23 cellular contexts compared by ENCODE assay signal in the genomic region with DNA sequence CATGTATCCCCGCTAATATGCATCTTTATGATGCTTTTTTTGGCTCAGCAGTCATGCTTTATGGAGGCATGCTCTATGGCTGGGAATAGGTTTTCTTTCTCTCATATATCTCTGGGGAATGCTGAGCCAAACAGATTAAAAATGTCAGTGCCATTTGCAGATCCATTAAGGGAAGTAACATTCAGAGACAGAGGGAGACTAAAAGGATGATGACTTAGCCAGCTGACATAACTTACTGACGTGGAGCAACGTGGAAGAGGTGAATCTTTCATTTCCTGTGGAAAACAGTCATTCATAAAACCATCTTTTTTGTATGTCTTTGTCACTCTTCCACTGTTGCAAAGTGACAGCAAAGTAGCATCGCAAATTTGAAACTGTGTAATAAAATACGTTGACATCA. TPM values are rescaled to one million over a fixed set of nuclear protein-coding genes. Genes with fewer than 3 reads are reported as not detected.
"Had no signal": no experiment of that assay in that cellular context is flagged by ENCODE, and none has a peak within 500 bp of the region (broad histone marks: within the 10 kb centered on the region; RNA-seq: fewer than 3 reads in every experiment).

No MANE protein-coding gene starts in this region.

- H3K36me3 ChIP-seq: heart right ventricle, left lung, lower lobe of right lung, right lobe of liver, uterus had no signal

- H3K9me3 ChIP-seq: heart right ventricle, left lung, lower lobe of right lung, right lobe of liver, testis, uterus had no signal

- H3K4me3 ChIP-seq: heart right ventricle, left lung, lower lobe of right lung, right lobe of liver, testis, uterus had no signal

- DNase-seq: activated B cell treated with CpG ODN at 0.5 μM for 24 hours; activated CD4-positive, alpha-beta T cell treated with anti-CD3 and anti-CD28 coated beads, Interleukin-2, amount 50 U/mL, for 1 hour; activated CD8-positive, alpha-beta T cell treated with anti-CD3 and anti-CD28 coated beads for 36 hours; activated gamma-delta T cell treated with Interleukin-2 at 50 U/mL for 16 hours; activated naive CD4-positive, alpha-beta T cell treated with anti-CD3 and anti-CD28 coated beads, Interleukin-2, amount 50 U/mL, for 16 hours; activated T-cell treated with anti-CD3 and anti-CD28 coated beads, Interleukin-2, amount 50 U/mL, for 4 hours; amniotic stem cell; cortex of kidney; endodermal cell; foreskin fibroblast; heart right ventricle; left lung; lower lobe of right lung; mesenchymal stem cell; naive thymus-derived CD8-positive, alpha-beta T cell; right lobe of liver; stimulated activated CD4-positive, alpha-beta T cell treated with anti-CD3 and anti-CD28 coated beads, Interleukin-2, amount 100 ng/mL, for 48 hours; stimulated activated naive CD8-positive, alpha-beta T cell treated with anti-CD3 and anti-CD28 coated beads, Interleukin-15, Interleukin-2, amounts not matched to agents 100 U/mL and 50 U/mL, for 24 hours; testis; uterus had no signal

- H3K27ac ChIP-seq: heart right ventricle, left lung, lower lobe of right lung, right lobe of liver, testis, uterus had no signal

- ATAC-seq: activated CD8-positive, alpha-beta T cell treated with anti-CD3 and anti-CD28 coated beads for 36 hours; activated T-cell treated with anti-CD3 and anti-CD28 coated beads, Interleukin-2, amount 50 U/mL, for 4 hours; activated T-helper 17 cell treated with anti-CD3 and anti-CD28 coated beads, Interleukin-2, amount 50 U/mL, for 72 hours; esophagus mucosa; heart right ventricle; left lung; lower lobe of right lung; naive thymus-derived CD8-positive, alpha-beta T cell; right lobe of liver; stimulated activated naive CD8-positive, alpha-beta T cell treated with anti-CD3 and anti-CD28 coated beads, Interleukin-15, Interleukin-2, amounts not matched to agents 100 U/mL and 50 U/mL, for 24 hours had no signal

- H3K4me1 ChIP-seq: left lung, lower lobe of right lung, right lobe of liver, uterus had no signal

- H3K27me3 ChIP-seq: heart right ventricle, left lung, right lobe of liver, testis, uterus had no signal

RNA-seq across cellular contexts. Expression of a gene that starts 30.1 kb away (rescaled TPM):
- total RNA-seq: activated B cell treated with CpG ODN at 0.5 μM for 24 hours; activated CD8-positive, alpha-beta T cell treated with anti-CD3 and anti-CD28 coated beads for 36 hours; activated T-cell treated with anti-CD3 and anti-CD28 coated beads, Interleukin-2, amount 50 U/mL, for 4 hours; activated T-helper 17 cell treated with anti-CD3 and anti-CD28 coated beads, Interleukin-2, amount 50 U/mL, for 72 hours; esophagus mucosa; naive thymus-derived CD8-positive, alpha-beta T cell; osteoblast had no signal
